Comparison of ENCODE assay signal across 8 cellular contexts in genomic region chr3:44477312-44478030, GRCh38. TPM values are rescaled to one million over a fixed set of nuclear protein-coding genes. Genes with fewer than 3 reads are reported as not detected.
A peak's percentile ranks its signal among the peaks of the same experiment; 100 is the strongest.
DNase-seq lines count a peak whose midpoint lies in the region; TF ChIP-seq lines count a peak whose summit lies in the region.

Gene ZNF445 (minus strand): TSS chr3:44477670. CDS start chr3:44455549, 22,121 bp downstream.

- no peaks in the 10 kb centered on the region for H3K27me3 Mint-ChIP-seq in activated naive CD4-positive, alpha-beta T cell treated with anti-CD3 and anti-CD28 coated beads, Interleukin-2, amount 10 ng/mL, durations not matched to agents 7 days and 5 days

- H2AFZ ChIP-seq in SK-N-SH (ENCODE audit: low read depth) (peak within 1 kb of the TSS; percentile 100), osteoblast (ENCODE audit: low read length) (peak within 1 kb of the TSS; percentile 100)

- no peaks in the 10 kb centered on the region for H4K20me1 ChIP-seq in SK-N-SH (ENCODE audit: insufficient read depth)
- H4K20me1 ChIP-seq in osteoblast (ENCODE audit: insufficient read depth, low read length), result peaks cover 2% of the 10 kb centered on the region

- peak within 1 kb of the TSS; percentile 92 for H3K4me3 Mint-ChIP-seq in activated naive CD4-positive, alpha-beta T cell treated with anti-CD3 and anti-CD28 coated beads, Interleukin-2, amount 10 ng/mL, durations not matched to agents 7 days and 5 days

- no peak for TF ChIP-seq RAD21 in SK-N-SH (IDR thresholded peaks at IDR 0.05; ENCODE audit: low read length)

- H3K4me2 ChIP-seq in SK-N-SH (peak within 1 kb of the TSS; percentile 86), osteoblast (ENCODE audit: insufficient read depth, low read length) (peak within 1 kb of the TSS; percentile 90)

- DNase-seq in ELF-1 (ENCODE audit: low read depth, low spot score) (peak; percentile 84), H4 (ENCODE audit: low spot score) (peak; percentile 19), M059J (ENCODE audit: low read depth) (peak; percentile 69), SK-N-SH (peak; percentile 94), glomerular visceral epithelial cell (ENCODE audit: extremely low spot score) (peak; percentile 76), osteoblast (ENCODE audit: insufficient read length, low spot score, missing footprints) (peak; percentile 98)
- DNase-seq in activated naive CD4-positive, alpha-beta T cell treated with anti-CD3 and anti-CD28 coated beads, Interleukin-2, amount 10 ng/mL, durations not matched to agents 7 days and 5 days, result peak; percentile 82

- H3K4me3 ChIP-seq in SK-N-SH (ENCODE audit: low read depth in 2 of 2, low read length in 1 of 2) (peak within 1 kb of the TSS; percentile 69 to 72), osteoblast (ENCODE audit: insufficient read depth, low read length) (peak within 1 kb of the TSS; percentile 78)

- POLR2A ChIA-PET in SK-N-SH (lab: Yijun Ruan, JAX), result interaction anchor here (0.7 to 1.6 kb wide), 5 partner anchors 33 to 148 kb away, joined by 3 to 8 read pairs (median 5); partner anchors contain the start of genes TCAIM and ZKSCAN7

- H3K9me3 Mint-ChIP-seq in activated naive CD4-positive, alpha-beta T cell treated with anti-CD3 and anti-CD28 coated beads, Interleukin-2, amount 10 ng/mL, durations not matched to agents 7 days and 5 days, result no peaks in the 10 kb centered on the region

- no peaks in the 10 kb centered on the region for H3K9me2 ChIP-seq in SK-N-SH

- peaks cover 4% of the 10 kb centered on the region for H3F3A ChIP-seq in SK-N-SH (replicated peaks; ENCODE audit: insufficient read depth)

- no peaks in the 10 kb centered on the region for H3K36me3 ChIP-seq in SK-N-SH (replicated peaks in 1 of 2; ENCODE audit: control insufficient read depth in 1 of 2, insufficient read depth in 2 of 2, low read length in 1 of 2)
- no peaks in the 10 kb centered on the region for H3K36me3 ChIP-seq in osteoblast (ENCODE audit: insufficient read depth, low read length)

- H3K4me1 Mint-ChIP-seq in activated naive CD4-positive, alpha-beta T cell treated with anti-CD3 and anti-CD28 coated beads, Interleukin-2, amount 10 ng/mL, durations not matched to agents 7 days and 5 days, result peaks cover 36% of the 10 kb centered on the region

- H3K27me3 ChIP-seq in SK-N-SH (ENCODE audit: insufficient read depth) (no peaks in the 10 kb centered on the region), osteoblast (ENCODE audit: insufficient read depth, low read length) (no peaks in the 10 kb centered on the region)

- peak within 1 kb of the TSS; percentile 59 for H3K9ac ChIP-seq in SK-N-SH

- CTCF ChIA-PET in SK-N-SH (lab: Yijun Ruan, JAX), result no interaction called here
- CTCF ChIA-PET in activated naive CD4-positive, alpha-beta T cell treated with anti-CD3 and anti-CD28 coated beads, Interleukin-2, amount 10 ng/mL, durations not matched to agents 7 days and 5 days (lab: Charles Lee), result interaction anchor here (0.5 kb wide), 1 partner anchor 140 kb away, joined by 3 read pairs; no protein-coding TSS in a partner anchor

- H3K9me3 ChIP-seq in SK-N-SH (no peaks in the 10 kb centered on the region), osteoblast (ENCODE audit: low read depth, low read length) (no peaks in the 10 kb centered on the region)

- no peak for TF ChIP-seq CTCF in SK-N-SH (IDR thresholded peaks at IDR 0.05)
- no peak for TF ChIP-seq CTCF in osteoblast (IDR thresholded peaks at IDR 0.05; ENCODE audit: extremely low read depth, low read depth, low read length)

- H3K36me3 Mint-ChIP-seq in activated naive CD4-positive, alpha-beta T cell treated with anti-CD3 and anti-CD28 coated beads, Interleukin-2, amount 10 ng/mL, durations not matched to agents 7 days and 5 days, result peaks cover 9% of the 10 kb centered on the region

- H3K27ac ChIP-seq in SK-N-SH (ENCODE audit: low read depth in 2 of 2, low read length in 1 of 2) (peak within 1 kb of the TSS; percentile 17 to 84; a peak in 3 of 4 replicates), osteoblast (ENCODE audit: low read depth, low read length) (peak within 1 kb of the TSS; percentile 47), temporal lobe (ENCODE audit: low read depth, low read length) (peak within 1 kb of the TSS; percentile 19)

- peaks cover 48% of the 10 kb centered on the region for H3K79me2 ChIP-seq in SK-N-SH (ENCODE audit: insufficient read depth)
- H3K79me2 ChIP-seq in osteoblast (ENCODE audit: insufficient read depth, low read length), result peaks cover 45% of the 10 kb centered on the region

- TF ChIP-seq EP300 in SK-N-SH (IDR thresholded peaks at IDR 0.05; ENCODE audit: borderline replicate concordance in 1 of 2, low read depth in 1 of 2, low read length in 1 of 2), result no peak

- peaks cover 0 to 7% of the 10 kb centered on the region in 2 experiments; a peak in 2 of 4 replicates for H3K4me1 ChIP-seq in SK-N-SH (ENCODE audit: control insufficient read depth in 1 of 2, insufficient read depth in 2 of 2, low read depth in 1 of 2, low read length in 1 of 2)
- peaks cover 18% of the 10 kb centered on the region for H3K4me1 ChIP-seq in osteoblast (ENCODE audit: insufficient read depth, low read length)

- WGBS in SK-N-SH (ENCODE audit: low lambda C conversion rate), result 13% methylated on average over 6 of the region's 69 CpGs

- peak within 1 kb of the TSS; percentile 90 for H3K27ac Mint-ChIP-seq in activated naive CD4-positive, alpha-beta T cell treated with anti-CD3 and anti-CD28 coated beads, Interleukin-2, amount 10 ng/mL, durations not matched to agents 7 days and 5 days

TF ChIP-seq in SK-N-SH, 30 proteins besides CTCF, POLR2A, EP300 and RAD21:
- TF ChIP-seq MXI1 (IDR thresholded peaks at IDR 0.05; ENCODE audit: low read depth, low read length) (peak; percentile 70), FOXM1 (IDR thresholded peaks at IDR 0.05; ENCODE audit: low read depth) (no peak), TAF1 (IDR thresholded peaks at IDR 0.05; ENCODE audit: borderline replicate concordance, low read depth, low read length) (peak; percentile 80), CHD2 (IDR thresholded peaks at IDR 0.05; ENCODE audit: low read length, partially characterized antibody) (peak; percentile 12), REST (IDR thresholded peaks at IDR 0.05; ENCODE audit: low read depth, low read length) (peak; percentile 5; the same call in 1 of the 2 replicates), RXRA (IDR thresholded peaks at IDR 0.05; ENCODE audit: borderline replicate concordance, low read depth) (no peak), NRF1 (IDR thresholded peaks at IDR 0.05; ENCODE audit: low read depth, low read length) (peak; percentile 80), ZBTB33 (IDR thresholded peaks at IDR 0.05; ENCODE audit: borderline replicate concordance, low read depth) (no peak), POLR2AphosphoS5 (IDR thresholded peaks at IDR 0.05; ENCODE audit: low read depth, low read length) (peak; percentile 79; the same call in 1 of the 2 replicates)

RNA-seq across cellular contexts. Expression of gene ZNF445, which starts in this region (rescaled TPM):
- total RNA-seq in H4 (2014; rRNA removed; shearing (Covaris generic)), result 1.2 and 2.0 TPM in 2 replicates
- 2.9 and 5.7 TPM in 2 replicates for total RNA-seq in M059J (2014; rRNA removed; shearing (Covaris generic))
- polyA plus RNA-seq in SK-N-SH (2012; rRNA removed), result 2.2 and 2.9 TPM in 2 replicates
- polyA plus RNA-seq in SK-N-SH (2012; cell fraction: cytosol; rRNA removed), result 1.6 and 2.0 TPM in 2 replicates
- 6.2 and 8.1 TPM in 2 replicates for polyA plus RNA-seq in SK-N-SH (2012; cell fraction: nucleus; rRNA removed)
- total RNA-seq in osteoblast, result 9.8 and 11.5 TPM in 2 replicates
- total RNA-seq in temporal lobe, result 41.6 TPM

Comparison
In these comparisons a context has a peak if more than half of its experiments do, and no peak if none do; other contexts are left out.
1. Peak in every context shown above with its lines: DNase-seq, H3K4me3 ChIP-seq and H3K27ac ChIP-seq.
2. DNase-seq: peak in every context shown above with its lines; median percentile 98 in osteoblast; 94 in SK-N-SH; 84 in ELF-1; 82 in activated naive CD4-positive, alpha-beta T cell treated with anti-CD3 and anti-CD28 coated beads, Interleukin-2, amount 10 ng/mL, durations not matched to agents 7 days and 5 days; 76 in glomerular visceral epithelial cell; 69 in M059J; 19 in H4.